15 cellular contexts compared by ENCODE assay signal in genomic region chr1:154440031-154440430, GRCh38. TPM values are rescaled to one million over a fixed set of nuclear protein-coding genes. Genes with fewer than 3 reads are reported as not detected.
DNase-seq lines count a peak whose midpoint lies in the region; ATAC-seq, FAIRE-seq and TF ChIP-seq lines count a peak whose summit lies in the region.
"Had no signal": no experiment of that assay in that cellular context is flagged by ENCODE, and none has a peak within 500 bp of the region (broad histone marks: within the 10 kb centered on the region; RNA-seq: fewer than 3 reads in every experiment).

No MANE protein-coding gene starts in this region.

- no peak overlapping the region for H2AFZ ChIP-seq in mesenchymal stem cell (ENCODE audit: low read depth, low read length)

- no peak overlapping the region for H3K23ac ChIP-seq in mesenchymal stem cell (ENCODE audit: low read length in 2 of 2)

- no peaks in the 10 kb centered on the region for H3K9me3 ChIP-seq in CD4-positive, alpha-beta T cell (ENCODE audit: control insufficient read depth, low read length)
- H3K9me3 ChIP-seq in mesenchymal stem cell (ENCODE audit: control insufficient read depth, low read length) = no peaks in the 10 kb centered on the region
- no peaks in the 10 kb centered on the region for H3K9me3 ChIP-seq in heart right ventricle
- no peaks in the 10 kb centered on the region for H3K9me3 ChIP-seq in pancreas
- H3K9me3 ChIP-seq: left ventricle myocardium inferior had no signal

- in situ Hi-C loops in G401 (cut with HindIII; ENCODE audit: low sequenced_read_pairs) = no loop called here

- no peak overlapping the region for H2BK15ac ChIP-seq in mesenchymal stem cell (ENCODE audit: low read depth, poor library complexity, severe bottlenecking)

- H3K36me3 ChIP-seq in mesenchymal stem cell (ENCODE audit: control insufficient read depth in 1 of 2, insufficient read depth in 2 of 2, low read depth in 1 of 2, low read length in 2 of 2) (peaks cover 4 to 26% of the 10 kb centered on the region in 2 experiments), heart right ventricle (peaks cover 0 to 78% (median 7%) of the 10 kb centered on the region in 9 donors), pancreas (no peaks in the 10 kb centered on the region)

- no peak overlapping the region for H3K18ac ChIP-seq in mesenchymal stem cell (ENCODE audit: low read depth in 1 of 2, low read length in 2 of 2)

- H2BK12ac ChIP-seq in mesenchymal stem cell (ENCODE audit: low read length in 2 of 2) = no peak overlapping the region

- H3K4me1 ChIP-seq in mesenchymal stem cell (ENCODE audit: control insufficient read depth, insufficient read depth, low read depth, low read length) (peaks cover 24% of the 10 kb centered on the region), heart right ventricle (peaks cover 0 to 39% (median 4%) of the 10 kb centered on the region in 9 donors), pancreas (peaks cover 0 to 4% (median 0%) of the 10 kb centered on the region in 3 donors)

- no peak overlapping the region for H3K14ac ChIP-seq in mesenchymal stem cell (ENCODE audit: low read length in 2 of 2)

- no peak overlapping the region for H4K8ac ChIP-seq in mesenchymal stem cell (ENCODE audit: low read length)

- no peak overlapping the region for H3K9ac ChIP-seq in mesenchymal stem cell (ENCODE audit: low read length)

- peak overlapping the region; percentile 94 for H3K27ac Mint-ChIP-seq in CD4-positive, alpha-beta T cell
- peak overlapping the region; percentile 97 for H3K27ac Mint-ChIP-seq in activated T-helper 17 cell treated with anti-CD3 and anti-CD28 coated beads, Interleukin-2, amount 50 U/mL, for 72 hours

- intact Hi-C loops in CD4-positive, alpha-beta T cell (cut with DNase I, micrococcal nuclease) = loop anchor here (2.0 to 5.0 kb wide), 3 partner anchors 33 to 37 kb away; partner anchors contain the start of gene IL6R (in 1 of the 2)
- intact Hi-C loops in heart right ventricle (cut with DNase I) (loop anchor here in 3 of 10 donors (5.0 to 10.0 kb wide), 2 partner anchors 33 to 95 kb away; partner anchors contain the start of gene IL6R (in 2 of the 3)), pancreas (cut with DNase I) (no loop called here)

- WGBS in mesenchymal stem cell = 100% methylated on average over 1 of the region's 2 CpGs
- 92 to 93% methylated on average over 2 of the region's 2 CpGs for WGBS in heart right ventricle, 2 donors
- 78 to 92% methylated on average over 2 of the region's 2 CpGs for WGBS in pancreas, 2 donors

- no peaks in the 10 kb centered on the region for H3K27me3 Mint-ChIP-seq in CD4-positive, alpha-beta T cell
- no peaks in the 10 kb centered on the region for H3K27me3 Mint-ChIP-seq in activated T-helper 17 cell treated with anti-CD3 and anti-CD28 coated beads, Interleukin-2, amount 50 U/mL, for 72 hours

- POLR2A ChIA-PET in CD4-positive, alpha-beta T cell (lab: Charles Lee) = interaction anchor here (0.7 to 9.6 kb wide), 8 partner anchors 20 to 144 kb away, joined by 3 to 86 read pairs (median 10); no protein-coding TSS in a partner anchor

- no peak overlapping the region for H4K91ac ChIP-seq in mesenchymal stem cell (ENCODE audit: low read length)

- H3K4me3 Mint-ChIP-seq in CD4-positive, alpha-beta T cell = peak overlapping the region; percentile 79
- H3K4me3 Mint-ChIP-seq in activated T-helper 17 cell treated with anti-CD3 and anti-CD28 coated beads, Interleukin-2, amount 50 U/mL, for 72 hours = peak overlapping the region; percentile 79
- H3K4me3 Mint-ChIP-seq: effector memory CD8-positive, alpha-beta T cell had no signal

- peaks cover 90% of the 10 kb centered on the region for H3K36me3 Mint-ChIP-seq in CD4-positive, alpha-beta T cell (ENCODE audit: low read depth)
- H3K36me3 Mint-ChIP-seq in activated T-helper 17 cell treated with anti-CD3 and anti-CD28 coated beads, Interleukin-2, amount 50 U/mL, for 72 hours (ENCODE audit: low read depth) = peaks cover 93% of the 10 kb centered on the region

- no peak overlapping the region for H3K4me2 ChIP-seq in mesenchymal stem cell (ENCODE audit: low read length, poor library complexity, severe bottlenecking)

- H3K9me3 Mint-ChIP-seq in CD4-positive, alpha-beta T cell = no peaks in the 10 kb centered on the region
- H3K9me3 Mint-ChIP-seq in activated T-helper 17 cell treated with anti-CD3 and anti-CD28 coated beads, Interleukin-2, amount 50 U/mL, for 72 hours = no peaks in the 10 kb centered on the region
- H3K9me3 Mint-ChIP-seq: effector memory CD8-positive, alpha-beta T cell had no signal

- H3K4me3 ChIP-seq in mesenchymal stem cell (ENCODE audit: insufficient read depth in 1 of 2, low read depth in 1 of 2, low read length in 2 of 2) = no peak overlapping the region
- no peak overlapping the region for H3K4me3 ChIP-seq in heart right ventricle
- H3K4me3 ChIP-seq in pancreas = no peak overlapping the region
- H3K4me3 ChIP-seq: left ventricle myocardium inferior had no signal

- peak overlapping the region; percentile 32 for H3K27ac ChIP-seq in CD4-positive, alpha-beta T cell (ENCODE audit: low read depth, low read length)
- H3K27ac ChIP-seq in mesenchymal stem cell (ENCODE audit: low read length, poor library complexity, severe bottlenecking) = peak overlapping the region; percentile 91
- peak overlapping the region in 1 of 10 donors; percentile 45 for H3K27ac ChIP-seq in heart right ventricle
- H3K27ac ChIP-seq in pancreas = peak overlapping the region in 2 of 4 donors; percentile 55 to 66
- H3K27ac ChIP-seq: left ventricle myocardium inferior had no signal

- ATAC-seq in CD4-positive, alpha-beta T cell (ENCODE audit: poor library complexity) = no peak
- peak; percentile 7 for ATAC-seq in GM19324 (IDR thresholded peaks at IDR 0.05; ENCODE audit: low FRiP score, unreplicated experiment)
- ATAC-seq in activated T-helper 17 cell treated with anti-CD3 and anti-CD28 coated beads, Interleukin-2, amount 50 U/mL, for 72 hours (replicated peaks) = peak; percentile 76
- no peak for ATAC-seq in heart right ventricle
- no peak for ATAC-seq in pancreas
- ATAC-seq: effector memory CD8-positive, alpha-beta T cell had no signal

- H3K79me1 ChIP-seq in mesenchymal stem cell (replicated peaks; ENCODE audit: low read length, poor library complexity, severe bottlenecking) = no peaks in the 10 kb centered on the region

- H2BK5ac ChIP-seq in mesenchymal stem cell (ENCODE audit: low read depth, low read length, poor library complexity, severe bottlenecking) = no peak overlapping the region

- TF ChIP-seq CTCF in CD4-positive, alpha-beta T cell (IDR thresholded peaks at IDR 0.05) = no peak
- TF ChIP-seq CTCF in heart right ventricle (IDR thresholded peaks at IDR 0.05) = no peak
- TF ChIP-seq CTCF in pancreas (IDR thresholded peaks at IDR 0.05) = no peak

- H2BK120ac ChIP-seq in mesenchymal stem cell (ENCODE audit: low read depth, low read length) = no peak overlapping the region

- peaks cover 62% of the 10 kb centered on the region for H3K4me1 Mint-ChIP-seq in CD4-positive, alpha-beta T cell (ENCODE audit: low read depth)
- peaks cover 52% of the 10 kb centered on the region for H3K4me1 Mint-ChIP-seq in activated T-helper 17 cell treated with anti-CD3 and anti-CD28 coated beads, Interleukin-2, amount 50 U/mL, for 72 hours

- CTCF ChIA-PET in CD4-positive, alpha-beta T cell (lab: Charles Lee) = interaction anchor here (0.9 to 1.9 kb wide), 4 partner anchors 16 to 105 kb away, joined by 3 to 6 read pairs (median 4); no protein-coding TSS in a partner anchor

- H3K4ac ChIP-seq in mesenchymal stem cell (ENCODE audit: low read depth in 1 of 2, low read length in 2 of 2) = no peak overlapping the region

- FAIRE-seq in pancreas (lab: Jason Lieb, UNC) = no peak

- no peak overlapping the region for H2AK5ac ChIP-seq in mesenchymal stem cell (ENCODE audit: low read length, severe bottlenecking)

- no peak for DNase-seq in CD4-positive, alpha-beta T cell
- DNase-seq in mesenchymal stem cell = no peak
- no peak for DNase-seq in heart right ventricle
- no peak for DNase-seq in pancreas
- no peak for DNase-seq in SW 1271 (lab: John Stamatoyannopoulos, UW)
- DNase-seq in G401 (ENCODE audit: low spot score) = no peak
- DNase-seq: activated CD4-positive, CD25-positive, alpha-beta regulatory T cell treated with anti-CD3 and anti-CD28 coated beads, Interleukin-2, amount 50 U/mL, for 72 hours; effector memory CD8-positive, alpha-beta T cell; glutamatergic neuron; left ventricle myocardium inferior; NCI-H1048; NCI-H510A treated with DMSO at 0.1 percent for 48 hours; SHP77 had no signal

- no peaks in the 10 kb centered on the region for H3K27me3 ChIP-seq in CD4-positive, alpha-beta T cell (ENCODE audit: control insufficient read depth, insufficient read depth, low read length)
- H3K27me3 ChIP-seq in mesenchymal stem cell (ENCODE audit: control insufficient read depth in 1 of 2, insufficient read depth in 1 of 2, low read length in 2 of 2) (no peaks in the 10 kb centered on the region), heart right ventricle (no peaks in the 10 kb centered on the region), pancreas (no peaks in the 10 kb centered on the region)

RNA-seq across cellular contexts. Expression of gene IL6R, which starts 34.9 kb away (rescaled TPM):
- total RNA-seq in CD4-positive, alpha-beta T cell = 10 to 100 TPM; 31.7 to 35.0 TPM
- total RNA-seq in activated T-helper 17 cell treated with anti-CD3 and anti-CD28 coated beads, Interleukin-2, amount 50 U/mL, for 72 hours = 10 to 100 TPM; 38.2 to 41.2 TPM
- polyA plus RNA-seq in mesenchymal stem cell (2013, experiment 1 of 2) = 9.3 TPM
- polyA plus RNA-seq in mesenchymal stem cell (2013, experiment 2 of 2) = 9.8 TPM
- total RNA-seq in heart right ventricle (10 to 100 TPM in 5 of 10 donors, 1 to 10 TPM in 5; 6.1 to 16.2 (median 10.0) TPM), pancreas (10 to 100 TPM in 2 of 6 donors, 1 to 10 TPM in 4; 2.2 to 12.9 (median 7.1) TPM)
- polyA plus RNA-seq in heart right ventricle (1 to 10 TPM; 2.9 to 6.2 TPM), pancreas (10 to 100 TPM in 1 of 2 donors, 1 to 10 TPM in 1; 4.3 to 10.3 TPM)
- total RNA-seq in G401 (2014; rRNA removed; shearing (Covaris generic)) = 4.7 and 44.7 TPM in 2 replicates

Comparison
In these comparisons a context has a peak if more than half of its experiments do, and no peak if none do; other contexts are left out.
1. ATAC-seq: peak in GM19324 (single experiment) and activated T-helper 17 cell treated with anti-CD3 and anti-CD28 coated beads, Interleukin-2, amount 50 U/mL, for 72 hours (single experiment); none in CD4-positive, alpha-beta T cell (single experiment), heart right ventricle (0 of 8) and pancreas (0 of 4).
2. intact Hi-C loops: an anchor here in CD4-positive, alpha-beta T cell (2.0 to 5.0 kb wide); none called in pancreas.